21 cellular contexts compared by ENCODE assay signal in the genomic region with DNA sequence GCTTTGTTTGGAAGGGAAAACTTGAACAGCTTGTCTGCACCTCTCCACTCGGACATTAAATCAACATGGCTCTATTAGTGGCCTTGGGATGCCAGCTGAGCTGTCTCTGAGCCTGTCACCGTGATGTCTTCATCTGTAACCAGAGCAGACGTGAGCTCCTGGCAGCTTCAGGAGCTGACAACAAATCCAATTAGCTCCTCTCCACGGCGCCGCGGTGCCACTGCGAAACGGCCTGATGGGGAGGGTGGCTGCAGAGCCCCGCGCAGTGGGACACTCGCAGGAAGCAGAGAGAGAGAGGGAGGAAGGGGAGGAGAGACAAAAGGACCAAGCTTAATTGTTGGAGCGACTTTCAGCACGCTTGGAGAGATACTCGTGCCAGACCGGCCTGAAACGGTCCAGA.
DNase-seq lines count a peak whose midpoint lies in the region; ATAC-seq, FAIRE-seq and TF ChIP-seq lines count a peak whose summit lies in the region.
"Had no signal": no experiment of that assay in that cellular context is flagged by ENCODE, and none has a peak within 500 bp of the region (broad histone marks: within the 10 kb centered on the region; RNA-seq: fewer than 3 reads in every experiment).

No MANE protein-coding gene starts in this region.

- TF ChIP-seq POLR2A in GM12892 (IDR thresholded peaks at IDR 0.05; ENCODE audit: low read depth, low read length), result no peak

- no peak for FAIRE-seq in GM12892 (lab: Jason Lieb, UNC)
- FAIRE-seq: colon, endothelial cell of umbilical vein, K562 had no signal

- DNase-seq in DMS 273 (lab: John Stamatoyannopoulos, UW; ENCODE audit: unreplicated experiment) (peak; percentile 71), NCI-H1417 treated with DMSO at 0.1 percent for 48 hours (lab: John Stamatoyannopoulos, UW) (peak; percentile 49), NCI-H748 (lab: John Stamatoyannopoulos, UW; ENCODE audit: unreplicated experiment) (peak; percentile 85), left kidney (ENCODE audit: low read depth, low spot score) (peak; percentile 87), HPDE6-E6E7 (ENCODE audit: extremely low spot score) (no peak), COLO668 (lab: John Stamatoyannopoulos, UW; ENCODE audit: unreplicated experiment) (no peak), GM12892 (ENCODE audit: insufficient read length) (no peak)
- DNase-seq: activated CD4-positive, alpha-beta T cell treated with anti-CD3 and anti-CD28 coated beads for 4 hours; activated CD8-positive, alpha-beta memory T cell treated with anti-CD3 and anti-CD28 coated beads, Interleukin-2, amount 50 U/mL, for 4 hours; DMS79 treated with DMSO at 0.1 percent for 48 hours; gastrocnemius medialis; NCI-H1048; SJCRH30; T-helper 9 cell; trophoblast cell had no signal

- no peak for ATAC-seq in GM19324 (IDR thresholded peaks at IDR 0.05; ENCODE audit: low FRiP score, unreplicated experiment)
- ATAC-seq: gastrocnemius medialis; K562; left lobe of liver; stimulated activated memory B cell treated with anti-CD40 and anti-IgM and Interleukin-4, amounts not matched to agents 10 μg/mL and 1 μg/mL and 100 μg/mL, for 72 hours had no signal

Comparison
In these comparisons a context has a peak if more than half of its experiments do, and no peak if none do; other contexts are left out.
1. DNase-seq: peak in DMS 273 (single experiment), NCI-H1417 treated with DMSO at 0.1 percent for 48 hours (single experiment), NCI-H748 (single experiment) and left kidney (single experiment); none in HPDE6-E6E7 (single experiment), COLO668 (single experiment) and GM12892 (single experiment).